Comparison of ENCODE assay signal across 8 cellular contexts in genomic region chrX:74293343-74293946, GRCh38. TPM values are rescaled to one million over a fixed set of nuclear protein-coding genes. Genes with fewer than 3 reads are reported as not detected.
DNase-seq lines count a peak whose midpoint lies in the region; TF ChIP-seq lines count a peak whose summit lies in the region.

No MANE protein-coding gene starts in this region.

- peak overlapping the region; percentile 52 for H3K27ac Mint-ChIP-seq in endothelial cell (ENCODE audit: unreplicated experiment)
- H3K27ac Mint-ChIP-seq in mesothelial cell of epicardium, result peak overlapping the region; percentile 96

- H3K36me3 ChIP-seq in NT2/D1 (ENCODE audit: insufficient read depth, insufficient read length, low read length), result peaks cover 22% of the 10 kb centered on the region

- H3K4me1 Mint-ChIP-seq in endothelial cell (ENCODE audit: unreplicated experiment), result peaks cover 8% of the 10 kb centered on the region
- H3K4me1 Mint-ChIP-seq in mesothelial cell of epicardium, result peaks cover 5% of the 10 kb centered on the region

- H3K9ac ChIP-seq in NT2/D1 (ENCODE audit: insufficient read length, low read depth), result peak overlapping the region; percentile 92

- TF ChIP-seq CTCF in GM10248 (IDR thresholded peaks at IDR 0.05; ENCODE audit: control extremely low read depth, extremely low read depth, low read depth, missing control alignments) (no peak), endothelial cell (IDR thresholded peaks at IDR 0.05; ENCODE audit: unreplicated experiment) (no peak), mesothelial cell of epicardium (IDR thresholded peaks at IDR 0.05; ENCODE audit: unreplicated experiment) (no peak)

- H3K9me3 ChIP-seq in NT2/D1 (ENCODE audit: insufficient read depth, low read length), result no peaks in the 10 kb centered on the region

- H3K4me3 Mint-ChIP-seq in endothelial cell (ENCODE audit: unreplicated experiment) (peak overlapping the region; percentile 99), mesothelial cell of epicardium (peak overlapping the region; percentile 86)

- H3K27me3 Mint-ChIP-seq in endothelial cell (ENCODE audit: unreplicated experiment) (peaks cover 15% of the 10 kb centered on the region), mesothelial cell of epicardium (ENCODE audit: low read depth) (no peaks in the 10 kb centered on the region)

- H3K9me3 Mint-ChIP-seq in endothelial cell (ENCODE audit: unreplicated experiment) (no peaks in the 10 kb centered on the region), mesothelial cell of epicardium (no peaks in the 10 kb centered on the region)

- H3K4me3 ChIP-seq in NT2/D1 (ENCODE audit: insufficient read length, low read depth), result peak overlapping the region; percentile 85

- H3K36me3 Mint-ChIP-seq in endothelial cell (ENCODE audit: low read depth, unreplicated experiment) (no peaks in the 10 kb centered on the region), mesothelial cell of epicardium (no peaks in the 10 kb centered on the region)

- no peaks in the 10 kb centered on the region for H3K27me3 ChIP-seq in NT2/D1 (ENCODE audit: insufficient read depth, insufficient read length)

- DNase-seq in GM10248 (ENCODE audit: extremely low spot score) (peak; percentile 67), HUDEP-2 (lab: John Stamatoyannopoulos, UW; ENCODE audit: unreplicated experiment in 76 of 76) (peak in 74 of 76 experiments; percentile 1 to 70 (median 48)), NT2/D1 (ENCODE audit: low read depth, low spot score) (peak; percentile 57), endothelial cell (ENCODE audit: low spot score) (peak; percentile 60), mesothelial cell of epicardium (ENCODE audit: low spot score in 2 of 2, unreplicated experiment in 2 of 2) (peak; percentile 43 to 62), cortex of kidney (lab: John Stamatoyannopoulos, UW) (no peak)
- peak; percentile 35 for DNase-seq in activated CD8-positive, alpha-beta memory T cell treated with anti-CD3 and anti-CD28 coated beads, Interleukin-2, amount 50 U/mL, for 24 hours (ENCODE audit: extremely low read depth)
- peak; percentile 39 for DNase-seq in stimulated activated CD8-positive, alpha-beta memory T cell treated with anti-CD3 and anti-CD28 coated beads, Interleukin-15, amount 100 ng/mL, for 1 hour (ENCODE audit: low read depth)

- POLR2A ChIA-PET in GM10248 (lab: Yijun Ruan, JAX), result no interaction called here

- CTCF ChIA-PET in GM10248 (lab: Yijun Ruan, JAX), result interaction anchor here (1.8 kb wide), 1 partner anchor 20 kb away, joined by 6 read pairs; no protein-coding TSS in a partner anchor

- no peaks in the 10 kb centered on the region for H3K4me1 ChIP-seq in NT2/D1 (ENCODE audit: insufficient read depth, insufficient read length)

RNA-seq across cellular contexts. Expression of gene ZCCHC13, which starts 10.5 kb away (rescaled TPM):
- total RNA-seq in endothelial cell (ENCODE audit: unreplicated experiment) (not detected), mesothelial cell of epicardium (not detected in 3 replicates)
